ENCODE assay signal across 34 cellular contexts in the genomic region with DNA sequence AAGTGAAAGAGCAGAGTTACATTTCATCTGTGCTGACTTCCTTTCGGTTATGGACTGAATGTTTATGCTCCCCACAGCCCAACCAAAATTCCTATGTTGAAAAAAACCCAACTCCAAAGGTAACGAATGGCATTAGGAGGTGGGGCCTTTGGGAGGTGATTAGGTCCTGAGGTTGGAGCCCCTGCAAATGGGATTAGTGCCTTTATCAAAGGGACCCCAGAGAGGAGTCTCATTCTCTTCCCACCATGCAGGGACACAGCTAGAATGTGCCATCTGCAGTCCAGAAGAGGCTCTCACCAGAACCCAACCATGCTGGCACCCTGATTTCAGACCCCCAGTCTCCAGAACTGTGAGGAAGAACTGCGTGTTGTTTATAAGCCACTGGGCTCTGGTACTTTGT.
A peak's percentile ranks its signal among the peaks of the same experiment; 100 is the strongest.
DNase-seq lines count a peak whose midpoint lies in the region; ATAC-seq, FAIRE-seq and TF ChIP-seq lines count a peak whose summit lies in the region.
"Had no signal": no experiment of that assay in that cellular context is flagged by ENCODE, and none has a peak within 500 bp of the region (broad histone marks: within the 10 kb centered on the region; RNA-seq: fewer than 3 reads in every experiment).

No MANE protein-coding gene starts in this region.

- 93% methylated on average over 3 of the region's 3 CpGs for WGBS in HepG2 (ENCODE audit: low lambda C conversion rate)
- WGBS in right lobe of liver (ENCODE audit: insufficient coverage, low coverage, low lambda C conversion rate, missing lambda C conversion rate) = 75% methylated on average over 2 of the region's 3 CpGs
- 70 to 83% methylated on average over 2 to 3 of the region's 3 CpGs for WGBS in transverse colon (ENCODE audit: low coverage in 1 of 2), 2 donors

- BruUV-seq in HepG2 (replicated peaks; lab: Mats Ljungman, UMichigan) = no TSS peak

- no peaks in the 10 kb centered on the region for H3K9me3 Mint-ChIP-seq in T-helper 1 cell treated with Interleukin-12 subunit alpha and Interleukin-12 subunit beta and Interleukin-4 antibody, amounts not matched to agents 30 μg/mL and 1 μg/mL, for 36 hours
- peaks cover 0 to 3% (median 0%) of the 10 kb centered on the region in 11 donors for H3K9me3 Mint-ChIP-seq in naive thymus-derived CD4-positive, alpha-beta T cell
- no peaks in the 10 kb centered on the region for H3K9me3 Mint-ChIP-seq in activated T-cell treated with anti-CD3 and anti-CD28 coated beads, Interleukin-2, amount 50 U/mL, for 72 hours
- H3K9me3 Mint-ChIP-seq: CD4-positive, CD25-positive, alpha-beta regulatory T cell; neural crest cell; stimulated activated naive B cell treated with anti-CD40 and anti-IgM and Interleukin-4, amounts not matched to agents 10 μg/mL and 1 μg/mL and 100 μg/mL, for 72 hours; T-cell had no signal

- H3K36me3 ChIP-seq in HepG2 (replicated peaks in 1 of 2; ENCODE audit: control insufficient read depth in 1 of 2, insufficient read depth in 2 of 2, low read length in 2 of 2) (no peaks in the 10 kb centered on the region), right lobe of liver (no peaks in the 10 kb centered on the region), vagina (no peaks in the 10 kb centered on the region), transverse colon (no peaks in the 10 kb centered on the region)
- H3K36me3 ChIP-seq in naive thymus-derived CD4-positive, alpha-beta T cell (ENCODE audit: control insufficient read depth in 2 of 3, insufficient read depth in 3 of 3, low read length in 3 of 3) = no peaks in the 10 kb centered on the region
- H3K36me3 ChIP-seq: brain microvascular endothelial cell, lower lobe of right lung, SJSA1, thoracic aorta had no signal

- peaks cover 55% of the 10 kb centered on the region for H3K4me1 Mint-ChIP-seq in T-helper 1 cell treated with Interleukin-12 subunit alpha and Interleukin-12 subunit beta and Interleukin-4 antibody, amounts not matched to agents 30 μg/mL and 1 μg/mL, for 36 hours (ENCODE audit: low read depth)
- peaks cover 34 to 73% (median 57%) of the 10 kb centered on the region in 7 donors for H3K4me1 Mint-ChIP-seq in naive thymus-derived CD4-positive, alpha-beta T cell
- H3K4me1 Mint-ChIP-seq in activated T-cell treated with anti-CD3 and anti-CD28 coated beads, Interleukin-2, amount 50 U/mL, for 72 hours (ENCODE audit: low read depth) = peaks cover 92% of the 10 kb centered on the region

- TF ChIP-seq EP300 in HepG2 (IDR thresholded peaks at IDR 0.05; ENCODE audit: low read depth in 2 of 2, low read length in 2 of 2) = no peak
- TF ChIP-seq EP300 in HepG2 (CRISPR knock-in tag; IDR thresholded peaks at IDR 0.05; ENCODE audit: borderline replicate concordance) = no peak
- no peak for TF ChIP-seq EP300 in transverse colon (IDR thresholded peaks at IDR 0.05; ENCODE audit: low read depth)

- H3K27me3 Mint-ChIP-seq in T-helper 1 cell treated with Interleukin-12 subunit alpha and Interleukin-12 subunit beta and Interleukin-4 antibody, amounts not matched to agents 30 μg/mL and 1 μg/mL, for 36 hours (ENCODE audit: low read depth) = no peaks in the 10 kb centered on the region
- no peaks in the 10 kb centered on the region for H3K27me3 Mint-ChIP-seq in naive thymus-derived CD4-positive, alpha-beta T cell
- no peaks in the 10 kb centered on the region for H3K27me3 Mint-ChIP-seq in activated T-cell treated with anti-CD3 and anti-CD28 coated beads, Interleukin-2, amount 50 U/mL, for 72 hours (ENCODE audit: low read depth)
- H3K27me3 Mint-ChIP-seq: CD4-positive, CD25-positive, alpha-beta regulatory T cell; stimulated activated naive B cell treated with anti-CD40 and anti-IgM and Interleukin-4, amounts not matched to agents 10 μg/mL and 1 μg/mL and 100 μg/mL, for 72 hours; T-cell had no signal

- H3K27me3 ChIP-seq in HepG2 (ENCODE audit: control insufficient read depth in 1 of 2, insufficient read depth in 2 of 2, low read length in 2 of 2) (no peaks in the 10 kb centered on the region), right lobe of liver (no peaks in the 10 kb centered on the region), vagina (no peaks in the 10 kb centered on the region), transverse colon (no peaks in the 10 kb centered on the region)
- no peaks in the 10 kb centered on the region for H3K27me3 ChIP-seq in naive thymus-derived CD4-positive, alpha-beta T cell (ENCODE audit: control insufficient read depth in 2 of 2, insufficient read depth in 2 of 2, low read length in 2 of 2)
- H3K27me3 ChIP-seq: brain microvascular endothelial cell, SJSA1 had no signal

- FAIRE-seq in HepG2 (lab: Jason Lieb, UNC) = no peak
- FAIRE-seq: HTR-8/SVneo, keratinocyte had no signal

- H3K4me3 Mint-ChIP-seq in T-helper 1 cell treated with Interleukin-12 subunit alpha and Interleukin-12 subunit beta and Interleukin-4 antibody, amounts not matched to agents 30 μg/mL and 1 μg/mL, for 36 hours = no peak overlapping the region
- H3K4me3 Mint-ChIP-seq in naive thymus-derived CD4-positive, alpha-beta T cell = peak overlapping the region in 7 of 10 donors; percentile 1 to 81 (median 51)
- H3K4me3 Mint-ChIP-seq in activated T-cell treated with anti-CD3 and anti-CD28 coated beads, Interleukin-2, amount 50 U/mL, for 72 hours = no peak overlapping the region
- H3K4me3 Mint-ChIP-seq: neural crest cell; stimulated activated naive B cell treated with anti-CD40 and anti-IgM and Interleukin-4, amounts not matched to agents 10 μg/mL and 1 μg/mL and 100 μg/mL, for 72 hours had no signal

- H3K9ac ChIP-seq in HepG2 (ENCODE audit: insufficient read depth, low read depth, low read length) = no peak overlapping the region
- H3K9ac ChIP-seq: KMS-11 had no signal

- intact Hi-C loops in HepG2 (cut with micrococcal nuclease; ENCODE audit: unreplicated experiment) (no loop called here), right lobe of liver (cut with DNase I) (no loop called here), vagina (cut with DNase I) (loop anchor here (10.0 kb wide), 1 partner anchor 45 kb away; no protein-coding TSS in a partner anchor), transverse colon (cut with DNase I; ENCODE audit: low total_unique reads) (no loop called here)
- intact Hi-C loops in naive thymus-derived CD4-positive, alpha-beta T cell (cut with micrococcal nuclease) = loop anchor here (2.0 to 5.0 kb wide), 4 partner anchors 33 to 153 kb away; no protein-coding TSS in a partner anchor

- CTCF ChIA-PET in HepG2 (lab: Yijun Ruan, JAX; ENCODE audit: low intra/inter-chr PET ratio, low total read pairs) = no interaction called here
- CTCF ChIA-PET in naive thymus-derived CD4-positive, alpha-beta T cell (lab: Charles Lee) = no interaction called here

- ATAC-seq in HepG2 (no peak), right lobe of liver (no peak)
- no peak for ATAC-seq in naive thymus-derived CD4-positive, alpha-beta T cell
- ATAC-seq in activated T-cell treated with anti-CD3 and anti-CD28 coated beads, Interleukin-2, amount 50 U/mL, for 72 hours (replicated peaks in 1 of 2) = no peak
- ATAC-seq: activated CD4-positive, CD25-positive, alpha-beta regulatory T cell treated with anti-CD3 and anti-CD28 coated beads, Interleukin-2, amount 50 U/mL, for 24 hours; lower lobe of right lung; right cardiac atrium; stimulated activated naive B cell treated with anti-CD40 and anti-IgM and Interleukin-4, amounts not matched to agents 10 μg/mL and 1 μg/mL and 100 μg/mL, for 72 hours; T-cell had no signal

- H4K20me1 ChIP-seq in HepG2 (ENCODE audit: insufficient read depth, low read length) = no peaks in the 10 kb centered on the region

- TF ChIP-seq CTCF in HepG2 (CRISPR knock-in tag; IDR thresholded peaks at IDR 0.05) (no peak), right lobe of liver (IDR thresholded peaks at IDR 0.05) (no peak), vagina (IDR thresholded peaks at IDR 0.05) (no peak), transverse colon (IDR thresholded peaks at IDR 0.05) (no peak)

- no peaks in the 10 kb centered on the region for H3K79me2 ChIP-seq in HepG2 (ENCODE audit: insufficient read depth, low read length)

- TF ChIP-seq POLR2A in HepG2 (IDR thresholded peaks at IDR 0.05; ENCODE audit: insufficient read depth in 1 of 2, low read depth in 2 of 2, low read length in 2 of 2) (no peak), right lobe of liver (IDR thresholded peaks at IDR 0.05) (no peak), vagina (IDR thresholded peaks at IDR 0.05) (no peak), transverse colon (IDR thresholded peaks at IDR 0.05) (no peak)

- no peaks in the 10 kb centered on the region for H3K9me3 ChIP-seq in HepG2 (ENCODE audit: low read length)
- H3K9me3 ChIP-seq in right lobe of liver = no peaks in the 10 kb centered on the region
- H3K9me3 ChIP-seq in naive thymus-derived CD4-positive, alpha-beta T cell (ENCODE audit: control insufficient read depth in 2 of 3, low read length in 3 of 3) = no peaks in the 10 kb centered on the region
- no peaks in the 10 kb centered on the region for H3K9me3 ChIP-seq in vagina
- no peaks in the 10 kb centered on the region for H3K9me3 ChIP-seq in transverse colon
- H3K9me3 ChIP-seq: lower lobe of right lung, SJSA1, thoracic aorta had no signal

- no peak overlapping the region for H2AFZ ChIP-seq in HepG2 (ENCODE audit: low read length)

- no peaks in the 10 kb centered on the region for H3K36me3 Mint-ChIP-seq in T-helper 1 cell treated with Interleukin-12 subunit alpha and Interleukin-12 subunit beta and Interleukin-4 antibody, amounts not matched to agents 30 μg/mL and 1 μg/mL, for 36 hours (ENCODE audit: low read depth)
- H3K36me3 Mint-ChIP-seq in naive thymus-derived CD4-positive, alpha-beta T cell = no peaks in the 10 kb centered on the region
- peaks cover 0 to 2% of the 10 kb centered on the region in 2 donors for H3K36me3 Mint-ChIP-seq in activated T-cell treated with anti-CD3 and anti-CD28 coated beads, Interleukin-2, amount 50 U/mL, for 72 hours (ENCODE audit: insufficient read depth in 2 of 2)
- H3K36me3 Mint-ChIP-seq: CD4-positive, CD25-positive, alpha-beta regulatory T cell; stimulated activated naive B cell treated with anti-CD40 and anti-IgM and Interleukin-4, amounts not matched to agents 10 μg/mL and 1 μg/mL and 100 μg/mL, for 72 hours; T-cell had no signal

- no peak overlapping the region for H3K4me2 ChIP-seq in HepG2 (ENCODE audit: low read depth, low read length)
- H3K4me2 ChIP-seq: KMS-11 had no signal

- no peak overlapping the region for H3K4me3 ChIP-seq in HepG2 (replicated peaks in 1 of 3; ENCODE audit: insufficient read depth in 1 of 3, low read depth in 2 of 3, low read length in 3 of 3)
- no peak overlapping the region for H3K4me3 ChIP-seq in right lobe of liver
- no peak overlapping the region for H3K4me3 ChIP-seq in naive thymus-derived CD4-positive, alpha-beta T cell (ENCODE audit: low read length)
- H3K4me3 ChIP-seq in vagina = no peak overlapping the region
- H3K4me3 ChIP-seq in transverse colon = no peak overlapping the region
- H3K4me3 ChIP-seq: lower lobe of right lung, SJSA1, thoracic aorta had no signal

- H3K4me1 ChIP-seq in HepG2 (ENCODE audit: insufficient read depth, low read length) = peaks cover 45% of the 10 kb centered on the region
- H3K4me1 ChIP-seq in right lobe of liver = peaks cover 3 to 34% (median 17%) of the 10 kb centered on the region in 4 donors
- peaks cover 26 to 47% of the 10 kb centered on the region in 2 donors for H3K4me1 ChIP-seq in naive thymus-derived CD4-positive, alpha-beta T cell (ENCODE audit: control insufficient read depth in 2 of 2, insufficient read depth in 2 of 2, low read length in 2 of 2)
- H3K4me1 ChIP-seq in vagina = peaks cover 40% of the 10 kb centered on the region
- H3K4me1 ChIP-seq in transverse colon = peaks cover 6 to 26% (median 12%) of the 10 kb centered on the region in 4 donors

- POLR2A ChIA-PET in HepG2 (lab: Yijun Ruan, JAX) = interaction anchor here (3.5 kb wide), 1 partner anchor 28 kb away, joined by 13 read pairs; no protein-coding TSS in a partner anchor
- POLR2A ChIA-PET in naive thymus-derived CD4-positive, alpha-beta T cell (lab: Charles Lee) = no interaction called here

- TF ChIP-seq RAD21 in HepG2 (CRISPR knock-in tag; IDR thresholded peaks at IDR 0.05) = no peak

- H3K27ac ChIP-seq in HepG2 (ENCODE audit: extremely low read length, insufficient read depth, low read length) = no peak overlapping the region
- no peak overlapping the region for H3K27ac ChIP-seq in right lobe of liver
- H3K27ac ChIP-seq in naive thymus-derived CD4-positive, alpha-beta T cell (ENCODE audit: low read depth, low read length) = no peak overlapping the region
- peak overlapping the region; percentile 4 for H3K27ac ChIP-seq in vagina
- H3K27ac ChIP-seq in transverse colon = no peak overlapping the region
- H3K27ac ChIP-seq: 22Rv1, brain microvascular endothelial cell, epithelial cell of prostate, KMS-11, lower lobe of right lung, SJSA1, thoracic aorta had no signal

- no peak for DNase-seq in T-helper 1 cell
- DNase-seq in HepG2 (ENCODE audit: low spot score) = no peak
- DNase-seq in right lobe of liver = no peak
- DNase-seq in naive thymus-derived CD4-positive, alpha-beta T cell = no peak
- peak in 1 of 2 donors; percentile 83 for DNase-seq in vagina (ENCODE audit: extremely low spot score in 2 of 2)
- no peak for DNase-seq in transverse colon
- no peak for DNase-seq in activated T-cell treated with anti-CD3 and anti-CD28 coated beads, Interleukin-2, amount 50 U/mL, for 72 hours
- DNase-seq: activated gamma-delta T cell treated with Interleukin-2 at 50 U/mL for 16 hours; amniotic stem cell; brain microvascular endothelial cell; CD4-positive, CD25-positive, alpha-beta regulatory T cell; effector CD8-positive, alpha-beta T cell; EL; glutamatergic neuron; lower lobe of right lung; MM.1S; NCI-H2029 treated with DMSO at 0.1 percent for 48 hours; NCI-H2227 treated with DMSO at 0.1 percent for 48 hours; NCI-H748 treated with DMSO at 0.1 percent for 48 hours; right cardiac atrium; stimulated activated CD4-positive, alpha-beta T cell treated with anti-CD3 and anti-CD28 coated beads, Interleukin-12 subunit alpha, Interleukin-12 subunit beta, amount 100 ng/mL, for 4 hours; stimulated activated CD4-positive, alpha-beta T cell treated with anti-CD3 and anti-CD28 coated beads, Interleukin-4, amount 100 ng/mL, for 1 hour; stimulated activated naive B cell treated with anti-CD40 and anti-IgM and Interleukin-4, amounts not matched to agents 10 μg/mL and 1 μg/mL and 100 μg/mL, for 72 hours; T-cell had no signal

- peak overlapping the region; percentile 38 for H3K27ac Mint-ChIP-seq in T-helper 1 cell treated with Interleukin-12 subunit alpha and Interleukin-12 subunit beta and Interleukin-4 antibody, amounts not matched to agents 30 μg/mL and 1 μg/mL, for 36 hours
- H3K27ac Mint-ChIP-seq in naive thymus-derived CD4-positive, alpha-beta T cell = peak overlapping the region; percentile 2 to 87 (median 80)
- no peak overlapping the region for H3K27ac Mint-ChIP-seq in activated T-cell treated with anti-CD3 and anti-CD28 coated beads, Interleukin-2, amount 50 U/mL, for 72 hours
- H3K27ac Mint-ChIP-seq: stimulated activated naive B cell treated with anti-CD40 and anti-IgM and Interleukin-4, amounts not matched to agents 10 μg/mL and 1 μg/mL and 100 μg/mL, for 72 hours had no signal

- in situ Hi-C loops in HepG2 (cut with HindIII; ENCODE audit: extremely low pct_ligation_motif_present, low pct_unique_long_range_greater_than_20kb) = no loop called here
- in situ Hi-C loops in transverse colon (cut with MboI; ENCODE audit: low pct_ligation_motif_present in 1 of 4, low pct_unique_long_range_greater_than_20kb in 1 of 4, low sequenced_read_pairs in 3 of 4) = no loop called here

Comparison
In these comparisons a context has a peak if more than half of its experiments do, and no peak if none do; other contexts are left out.
1. H3K4me3 Mint-ChIP-seq: peak in naive thymus-derived CD4-positive, alpha-beta T cell (7 of 10); none in T-helper 1 cell treated with Interleukin-12 subunit alpha and Interleukin-12 subunit beta and Interleukin-4 antibody, amounts not matched to agents 30 μg/mL and 1 μg/mL, for 36 hours (single experiment) and activated T-cell treated with anti-CD3 and anti-CD28 coated beads, Interleukin-2, amount 50 U/mL, for 72 hours (0 of 2).
2. intact Hi-C loops: an anchor here in naive thymus-derived CD4-positive, alpha-beta T cell (2.0 to 5.0 kb wide) and vagina (10.0 kb wide); none called in HepG2, right lobe of liver and transverse colon.